9 cellular contexts compared by ENCODE assay signal in the genomic region with DNA sequence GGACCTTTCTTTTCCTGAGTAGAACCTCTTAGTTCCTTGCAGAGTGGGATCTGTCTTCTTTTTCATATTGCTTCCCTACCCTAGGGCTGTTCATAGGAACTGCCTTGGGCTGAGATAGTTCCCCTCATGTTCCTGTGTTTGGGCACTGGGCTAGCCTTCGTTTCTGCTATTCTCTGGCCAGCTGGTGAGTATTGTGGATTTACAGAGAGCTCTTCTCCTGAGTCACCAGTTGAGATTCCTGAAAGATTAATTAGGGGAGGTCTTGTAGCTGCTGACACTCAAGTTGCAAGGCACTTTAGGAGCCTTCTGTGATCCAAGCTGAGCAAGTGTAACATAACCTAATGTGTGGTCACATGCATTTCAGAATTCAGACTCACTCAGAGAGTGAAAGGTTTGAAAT. TPM values are rescaled to one million over a fixed set of nuclear protein-coding genes. Genes with fewer than 3 reads are reported as not detected.
DNase-seq lines count a peak whose midpoint lies in the region; FAIRE-seq and TF ChIP-seq lines count a peak whose summit lies in the region.
"Had no signal": no experiment of that assay in that cellular context is flagged by ENCODE, and none has a peak within 500 bp of the region (broad histone marks: within the 10 kb centered on the region; RNA-seq: fewer than 3 reads in every experiment).

No MANE protein-coding gene starts in this region.

- CTCF ChIA-PET in BJ (lab: Yijun Ruan, JAX) = interaction anchor here (1.0 to 1.2 kb wide), 3 partner anchors 10 to 122 kb away, joined by 3 to 6 read pairs (median 3); no protein-coding TSS in a partner anchor

- no peak overlapping the region for H3K4ac ChIP-seq in neuronal stem cell (ENCODE audit: low read length)

- no peak overlapping the region for H3K14ac ChIP-seq in neuronal stem cell (ENCODE audit: low read length)

- TF ChIP-seq CTCF in BJ (IDR thresholded peaks at IDR 0.05; ENCODE audit: insufficient read depth, low read depth, low read length) (no peak), coronary artery (IDR thresholded peaks at IDR 0.05) (no peak)

- H2AK5ac ChIP-seq in neuronal stem cell (ENCODE audit: low read depth, low read length) = no peak overlapping the region

- no peaks in the 10 kb centered on the region for H3K9me3 Mint-ChIP-seq in dendritic cell treated with granulocyte-macrophage colony-stimulating factor and Interleukin-4, amounts not matched to agents 40 ng/mL and 50 ng/mL, for 4 days

- no peaks in the 10 kb centered on the region for H3K9me3 ChIP-seq in MG63
- H3K9me3 ChIP-seq in neuronal stem cell (replicated peaks in 1 of 2; ENCODE audit: control insufficient read depth in 2 of 2, insufficient read depth in 1 of 2, low read depth in 1 of 2, low read length in 2 of 2) = no peaks in the 10 kb centered on the region

- H2BK15ac ChIP-seq in neuronal stem cell (ENCODE audit: low read length) = no peak overlapping the region

- H3K4me2 ChIP-seq in neuronal stem cell (ENCODE audit: insufficient read depth, low read length, poor library complexity, severe bottlenecking) = no peak overlapping the region

- no peak overlapping the region for H3K9ac ChIP-seq in neuronal stem cell (ENCODE audit: low read depth, low read length, poor library complexity)

- peaks cover 1% of the 10 kb centered on the region for H3K79me1 ChIP-seq in neuronal stem cell (ENCODE audit: low read depth, low read length)

- no peak overlapping the region for H2BK5ac ChIP-seq in neuronal stem cell (ENCODE audit: low read length)

- H3K4me3 Mint-ChIP-seq in dendritic cell treated with granulocyte-macrophage colony-stimulating factor and Interleukin-4, amounts not matched to agents 40 ng/mL and 50 ng/mL, for 4 days = no peak overlapping the region

- H2BK120ac ChIP-seq in neuronal stem cell (ENCODE audit: low read depth, low read length) = no peak overlapping the region

- FAIRE-seq in urothelium cell line (lab: Jason Lieb, UNC) = no peak

- no peak overlapping the region for H3K18ac ChIP-seq in neuronal stem cell (ENCODE audit: low read length)

- H4K8ac ChIP-seq in neuronal stem cell (ENCODE audit: low read depth, low read length) = no peak overlapping the region

- H3K27me3 ChIP-seq in BJ (ENCODE audit: control insufficient read depth, insufficient read depth, low read length) (no peaks in the 10 kb centered on the region), MG63 (no peaks in the 10 kb centered on the region), neuronal stem cell (ENCODE audit: control insufficient read depth in 3 of 3, insufficient read depth in 3 of 3, low read depth in 1 of 3, low read length in 3 of 3) (no peaks in the 10 kb centered on the region)

- H3K4me1 Mint-ChIP-seq in dendritic cell treated with granulocyte-macrophage colony-stimulating factor and Interleukin-4, amounts not matched to agents 40 ng/mL and 50 ng/mL, for 4 days (ENCODE audit: low read depth) = peaks cover 32% of the 10 kb centered on the region

- no CpG with 5 or more reads among the region's 1 CpG for WGBS in neuronal stem cell (ENCODE audit: extremely low coverage in 2 of 2, insufficient read length in 2 of 2, insufficient replicate concordance in 1 of 2), 2 donors

- H3K36me3 ChIP-seq in BJ (ENCODE audit: control insufficient read depth, insufficient read depth, low read length) = peaks cover 16% of the 10 kb centered on the region
- peaks cover 83% of the 10 kb centered on the region for H3K36me3 ChIP-seq in MG63
- H3K36me3 ChIP-seq in neuronal stem cell (replicated peaks in 1 of 2; ENCODE audit: control insufficient read depth in 2 of 2, insufficient read depth in 2 of 2, low read length in 2 of 2) = peaks cover 16 to 99% of the 10 kb centered on the region in 2 donors

- H2AFZ ChIP-seq in neuronal stem cell (ENCODE audit: low read length) = no peak overlapping the region

- POLR2A ChIA-PET in BJ (lab: Charles Lee) = no interaction called here

- no peak overlapping the region for H4K91ac ChIP-seq in neuronal stem cell (ENCODE audit: low read depth, low read length, poor library complexity)

- H3K4me1 ChIP-seq in neuronal stem cell (ENCODE audit: control insufficient read depth in 2 of 2, insufficient read depth in 1 of 2, low read depth in 1 of 2, low read length in 2 of 2) = peaks cover 0 to 3% of the 10 kb centered on the region in 2 donors

- peak overlapping the region; percentile 10 for H3K27ac ChIP-seq in neuronal stem cell (replicated peaks; ENCODE audit: low read length)
- no peak overlapping the region for H3K27ac ChIP-seq in coronary artery

- no peaks in the 10 kb centered on the region for H3K27me3 Mint-ChIP-seq in dendritic cell treated with granulocyte-macrophage colony-stimulating factor and Interleukin-4, amounts not matched to agents 40 ng/mL and 50 ng/mL, for 4 days

- H2BK12ac ChIP-seq in neuronal stem cell (ENCODE audit: low read length) = no peak overlapping the region

- intact Hi-C loops in dendritic cell treated with granulocyte-macrophage colony-stimulating factor and Interleukin-4, amounts not matched to agents 40 ng/mL and 50 ng/mL, for 4 days (cut with micrococcal nuclease) = no loop called here

- DNase-seq in BJ (ENCODE audit: low read depth) (peak; percentile 68), MG63 (peak; percentile 61), neuronal stem cell (ENCODE audit: low spot score) (no peak), coronary artery (ENCODE audit: low spot score) (no peak), middle frontal gyrus (ENCODE audit: extremely low spot score, low spot score) (no peak), urothelium cell line (ENCODE audit: low spot score) (no peak), KG1 (lab: John Stamatoyannopoulos, UW) (no peak)
- DNase-seq: NCI-H146 had no signal

- H3K4me3 ChIP-seq in BJ (ENCODE audit: low read depth, low read length) (no peak overlapping the region), MG63 (no peak overlapping the region), neuronal stem cell (ENCODE audit: low read length in 2 of 2) (no peak overlapping the region), coronary artery (no peak overlapping the region)

- H3K23ac ChIP-seq in neuronal stem cell (ENCODE audit: low read depth, low read length, poor library complexity) = no peak overlapping the region

- H3K36me3 Mint-ChIP-seq in dendritic cell treated with granulocyte-macrophage colony-stimulating factor and Interleukin-4, amounts not matched to agents 40 ng/mL and 50 ng/mL, for 4 days (ENCODE audit: low read depth) = peaks cover 94% of the 10 kb centered on the region

- peak overlapping the region; percentile 43 for H3K27ac Mint-ChIP-seq in dendritic cell treated with granulocyte-macrophage colony-stimulating factor and Interleukin-4, amounts not matched to agents 40 ng/mL and 50 ng/mL, for 4 days

RNA-seq across cellular contexts. Expression of a gene that starts 30.7 kb away (rescaled TPM):
- 38.2 and 47.3 TPM in 2 replicates for polyA plus RNA-seq in BJ (2011; rRNA removed)
- polyA minus RNA-seq in BJ (2011; rRNA and poly(A)+ RNA removed) = 59.7 and 67.5 TPM in 2 replicates
- total RNA-seq in MG63 (2014; rRNA removed; shearing (Covaris generic); ENCODE audit: low replicate concordance) = 18.0 and 23.1 TPM in 2 replicates
- polyA plus RNA-seq in neuronal stem cell (2013, experiment 1 of 2) = 63.3 TPM
- polyA plus RNA-seq in neuronal stem cell (2013, experiment 2 of 2) = 62.8 TPM

Comparison
In these comparisons a context has a peak if more than half of its experiments do, and no peak if none do; other contexts are left out.
1. DNase-seq: peak in BJ (single experiment) and MG63 (single experiment); none in neuronal stem cell (single experiment), coronary artery (single experiment), middle frontal gyrus (single experiment), urothelium cell line (single experiment) and KG1 (single experiment).